Comparison of ENCODE assay signal across 1 cellular context in the genomic region with DNA sequence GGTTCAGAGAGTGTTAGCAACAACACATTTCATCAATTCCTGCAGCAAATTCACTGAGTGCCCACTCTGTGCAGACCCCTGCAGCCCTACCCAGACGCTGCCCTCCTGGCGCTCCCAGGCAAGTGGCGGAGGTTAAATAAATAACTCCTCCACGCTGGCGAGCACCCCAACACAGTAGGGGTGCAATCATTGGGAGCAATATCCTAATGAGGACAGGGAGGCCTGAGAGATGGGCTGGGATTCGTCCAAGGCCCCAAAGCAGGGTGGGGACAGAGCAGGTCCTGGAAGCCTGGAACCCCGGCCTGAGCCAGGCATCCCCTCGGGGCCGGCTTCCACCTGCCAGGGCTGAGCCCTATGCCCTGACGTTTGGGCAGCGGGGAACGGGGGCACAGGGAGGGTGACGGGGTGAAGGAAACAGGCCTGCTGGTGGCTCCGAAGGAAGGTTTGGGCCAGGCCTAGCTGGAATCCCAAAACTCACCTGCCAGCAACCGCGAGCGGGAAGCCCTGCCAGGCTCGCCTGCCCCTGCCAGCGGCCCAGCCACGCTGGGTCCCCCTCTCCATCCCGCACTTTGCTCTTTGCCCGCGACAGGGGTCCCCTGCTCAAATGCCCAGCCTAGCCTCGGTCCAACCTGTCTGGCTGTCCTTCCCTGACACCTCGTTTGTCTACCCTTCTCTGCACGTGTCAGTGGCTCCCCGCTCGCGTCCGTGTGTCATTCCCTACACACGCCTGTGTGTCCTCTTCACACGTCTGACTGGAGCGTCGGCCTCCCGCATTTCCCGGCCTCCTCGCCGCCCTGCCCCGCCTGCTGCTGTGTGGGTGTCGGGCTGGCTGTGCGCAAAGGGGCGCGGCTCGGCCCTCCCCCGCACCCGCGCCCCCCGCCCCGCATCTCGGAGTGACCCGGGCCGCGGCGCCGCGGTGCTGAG.
TF ChIP-seq lines count a peak whose summit lies in the region.

No MANE protein-coding gene starts in this region.

TF ChIP-seq in IMR-90, 13 proteins besides CTCF, POLR2A, EP300 and RAD21:
- TF ChIP-seq RCOR1 (IDR thresholded peaks at IDR 0.05; ENCODE audit: insufficient replicate concordance, low read length) (no peak), BHLHE40 (IDR thresholded peaks at IDR 0.05; ENCODE audit: low read depth, low read length) (peak; percentile 85)
TF ChIP-seq in IMR-90: peak in this region for 1.
